In genomic region chr10:27099916-27100799, GRCh38 we compare ENCODE assay signal across 1 cellular context.
TF ChIP-seq lines count a peak whose summit lies in the region.

Gene ANKRD26, minus strand, starts transcription at chr10:27100494. Its CDS starts 168 bp downstream, at chr10:27100326.

TF ChIP-seq in K562, 482 proteins besides CTCF, POLR2A, EP300 and RAD21 (continued from another document and continues in another):
- TF ChIP-seq SREBF2 (CRISPR knock-in tag; IDR thresholded peaks at IDR 0.05) (no peak), KAT2B (IDR thresholded peaks at IDR 0.05; ENCODE audit: low read depth, low read length) (no peak), TCF7L2 (IDR thresholded peaks at IDR 0.05; ENCODE audit: low read depth, low read length) (0 out of 2 replicates have a peak, but pooled peaks have one; percentile 21), DMBX1 (CRISPR knock-in tag; IDR thresholded peaks at IDR 0.05; ENCODE audit: borderline replicate concordance) (no peak), XRCC5 (IDR thresholded peaks at IDR 0.05; ENCODE audit: low read depth, low read length) (no peak), TBL1XR1 (IDR thresholded peaks at IDR 0.05; ENCODE audit: low read length in 2 of 2) (no peak), ZSCAN32 (CRISPR knock-in tag; IDR thresholded peaks at IDR 0.05) (no peak), ZNF24 (IDR thresholded peaks at IDR 0.05) (no peak), ZBTB9 (CRISPR knock-in tag; IDR thresholded peaks at IDR 0.05) (no peak), CBFB (CRISPR knock-in tag; IDR thresholded peaks at IDR 0.05) (peak; percentile 19; the same call in 1 of the 2 replicates), TEAD1 (CRISPR knock-in tag; IDR thresholded peaks at IDR 0.05) (0 out of 4 replicates have a peak, but pooled peaks of 1 of the 2 experiments have one; percentile 47), CEBPB (tag; IDR thresholded peaks at IDR 0.05) (no peak), TCF7 (IDR thresholded peaks at IDR 0.05; ENCODE audit: borderline replicate concordance) (no peak), ZNF583 (CRISPR knock-in tag; IDR thresholded peaks at IDR 0.05) (no peak), FOXK1 (CRISPR knock-in tag; IDR thresholded peaks at IDR 0.05; ENCODE audit: borderline replicate concordance) (no peak), FOSL1 (tag; conservative IDR thresholded peaks at IDR 0.05) (no peak), ZNF212 (CRISPR knock-in tag; IDR thresholded peaks at IDR 0.05) (no peak), BRD4 (IDR thresholded peaks at IDR 0.05) (peak; percentile 56; the same call in 1 of the 2 replicates), ZNF766 (CRISPR knock-in tag; conservative IDR thresholded peaks at IDR 0.05) (peak; percentile 80; the same call in 1 of the 2 replicates), ZNF354B (CRISPR knock-in tag; IDR thresholded peaks at IDR 0.05) (no peak), SIX5 (IDR thresholded peaks at IDR 0.05; ENCODE audit: borderline replicate concordance in 1 of 2, insufficient read depth in 1 of 2, low read depth in 1 of 2, low read length in 2 of 2) (no peak), ETV6 (IDR thresholded peaks at IDR 0.05; ENCODE audit: borderline replicate concordance in 1 of 2, low read depth in 2 of 2, low read length in 1 of 2) (no peak), ETV6 (CRISPR knock-in tag; IDR thresholded peaks at IDR 0.05; ENCODE audit: borderline replicate concordance) (no peak), STAT5A (IDR thresholded peaks at IDR 0.05; ENCODE audit: borderline replicate concordance, low read length) (no peak), TAF9B (IDR thresholded peaks at IDR 0.05; ENCODE audit: partially characterized antibody) (peak; percentile 56), NRF1 (conservative IDR thresholded peaks at IDR 0.05 in 1 of 2, IDR thresholded peaks at IDR 0.05 in 1 of 2) (peak; percentile 100), TFAM (CRISPR knock-in tag; conservative IDR thresholded peaks at IDR 0.05) (no peak), SMARCA4 (IDR thresholded peaks at IDR 0.05) (peak; percentile 33; the same call in 1 of the 2 replicates), CGGBP1 (CRISPR knock-in tag; IDR thresholded peaks at IDR 0.05) (no peak), ZBTB49 (CRISPR knock-in tag; IDR thresholded peaks at IDR 0.05; ENCODE audit: borderline replicate concordance) (no peak), HSF4 (CRISPR knock-in tag; IDR thresholded peaks at IDR 0.05; ENCODE audit: borderline replicate concordance) (no peak), SLC30A9 (CRISPR knock-in tag; IDR thresholded peaks at IDR 0.05) (no peak; the same call in 1 of the 2 replicates), STAT5B (CRISPR knock-in tag; IDR thresholded peaks at IDR 0.05) (no peak), ZNF57 (CRISPR knock-in tag; IDR thresholded peaks at IDR 0.05) (no peak), FOXO4 (CRISPR knock-in tag; IDR thresholded peaks at IDR 0.05) (no peak), LCOR (CRISPR knock-in tag; IDR thresholded peaks at IDR 0.05) (no peak), CHD7 (IDR thresholded peaks at IDR 0.05; ENCODE audit: low read depth, low read length) (no peak), ZNF780A (CRISPR knock-in tag; IDR thresholded peaks at IDR 0.05) (no peak)
- TF ChIP-seq, protein P1, sequence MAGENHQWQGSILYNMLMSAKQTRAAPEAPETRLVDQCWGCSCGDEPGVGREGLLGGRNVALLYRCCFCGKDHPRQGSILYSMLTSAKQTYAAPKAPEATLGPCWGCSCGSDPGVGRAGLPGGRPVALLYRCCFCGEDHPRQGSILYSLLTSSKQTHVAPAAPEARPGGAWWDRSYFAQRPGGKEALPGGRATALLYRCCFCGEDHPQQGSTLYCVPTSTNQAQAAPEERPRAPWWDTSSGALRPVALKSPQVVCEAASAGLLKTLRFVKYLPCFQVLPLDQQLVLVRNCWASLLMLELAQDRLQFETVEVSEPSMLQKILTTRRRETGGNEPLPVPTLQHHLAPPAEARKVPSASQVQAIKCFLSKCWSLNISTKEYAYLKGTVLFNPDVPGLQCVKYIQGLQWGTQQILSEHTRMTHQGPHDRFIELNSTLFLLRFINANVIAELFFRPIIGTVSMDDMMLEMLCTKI (IDR thresholded peaks at IDR 0.05; ENCODE audit: partially characterized antibody): no peak
- TF ChIP-seq, protein P2, sequence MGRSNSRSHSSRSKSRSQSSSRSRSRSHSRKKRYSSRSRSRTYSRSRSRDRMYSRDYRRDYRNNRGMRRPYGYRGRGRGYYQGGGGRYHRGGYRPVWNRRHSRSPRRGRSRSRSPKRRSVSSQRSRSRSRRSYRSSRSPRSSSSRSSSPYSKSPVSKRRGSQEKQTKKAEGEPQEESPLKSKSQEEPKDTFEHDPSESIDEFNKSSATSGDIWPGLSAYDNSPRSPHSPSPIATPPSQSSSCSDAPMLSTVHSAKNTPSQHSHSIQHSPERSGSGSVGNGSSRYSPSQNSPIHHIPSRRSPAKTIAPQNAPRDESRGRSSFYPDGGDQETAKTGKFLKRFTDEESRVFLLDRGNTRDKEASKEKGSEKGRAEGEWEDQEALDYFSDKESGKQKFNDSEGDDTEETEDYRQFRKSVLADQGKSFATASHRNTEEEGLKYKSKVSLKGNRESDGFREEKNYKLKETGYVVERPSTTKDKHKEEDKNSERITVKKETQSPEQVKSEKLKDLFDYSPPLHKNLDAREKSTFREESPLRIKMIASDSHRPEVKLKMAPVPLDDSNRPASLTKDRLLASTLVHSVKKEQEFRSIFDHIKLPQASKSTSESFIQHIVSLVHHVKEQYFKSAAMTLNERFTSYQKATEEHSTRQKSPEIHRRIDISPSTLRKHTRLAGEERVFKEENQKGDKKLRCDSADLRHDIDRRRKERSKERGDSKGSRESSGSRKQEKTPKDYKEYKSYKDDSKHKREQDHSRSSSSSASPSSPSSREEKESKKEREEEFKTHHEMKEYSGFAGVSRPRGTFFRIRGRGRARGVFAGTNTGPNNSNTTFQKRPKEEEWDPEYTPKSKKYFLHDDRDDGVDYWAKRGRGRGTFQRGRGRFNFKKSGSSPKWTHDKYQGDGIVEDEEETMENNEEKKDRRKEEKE (IDR thresholded peaks at IDR 0.05; ENCODE audit: borderline replicate concordance in 1 of 2, control insufficient read depth in 1 of 2, low read depth in 2 of 2, low read length in 1 of 2): no peak
